In the genomic region with DNA sequence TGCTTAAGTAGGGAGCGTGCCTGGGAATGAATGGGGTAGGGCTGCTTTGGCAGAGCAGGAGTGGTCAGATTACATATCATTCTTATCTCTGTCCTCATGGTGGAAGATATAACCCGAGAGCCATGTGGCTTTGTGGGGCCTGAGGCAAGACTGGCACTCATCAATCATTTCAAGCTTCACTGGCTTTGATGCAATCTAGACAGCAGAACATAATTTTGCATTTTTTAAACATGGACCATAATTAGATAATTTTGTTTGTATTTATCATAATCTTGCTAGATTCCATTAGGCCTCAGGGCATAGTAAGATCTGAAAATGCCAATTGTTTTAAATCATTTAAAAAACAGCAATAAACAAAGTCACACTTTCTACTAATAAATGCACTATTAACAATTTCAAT, we compare ENCODE assay signal across 25 cellular contexts.
"Had no signal": no experiment of that assay in that cellular context is flagged by ENCODE, and none has a peak within 500 bp of the region (broad histone marks: within the 10 kb centered on the region; RNA-seq: fewer than 3 reads in every experiment).

No MANE protein-coding gene starts in this region.

- ATAC-seq: activated CD4-positive, CD25-positive, alpha-beta regulatory T cell treated with anti-CD3 and anti-CD28 coated beads, Interleukin-2, amount 50 U/mL, for 24 hours; activated T-cell treated with anti-CD3 and anti-CD28 coated beads, Interleukin-2, amount 50 U/mL, for 72 hours; effector memory CD8-positive, alpha-beta T cell; esophagus mucosa; left ventricle myocardium superior; natural killer cell treated with Interleukin-12 subunit alpha and Interleukin-12 subunit beta and Interleukin-15 and Interleukin-18, amount 100 ng/mL, for 72 hours; stimulated activated naive CD8-positive, alpha-beta T cell treated with anti-CD3 and anti-CD28 coated beads, Interleukin-15, Interleukin-2, amounts not matched to agents 100 U/mL and 50 U/mL, for 24 hours had no signal

- H3K27ac Mint-ChIP-seq: activated CD4-positive, alpha-beta memory T cell treated with anti-CD3 and anti-CD28 coated beads, Interleukin-2, amount 10 ng/mL, durations not matched to agents 7 days and 5 days; activated CD4-positive, alpha-beta T cell treated with anti-CD3 and anti-CD28 coated beads, Interleukin-2, amount 10 ng/mL, durations not matched to agents 24 days and 14 days; activated naive CD4-positive, alpha-beta T cell treated with anti-CD3 and anti-CD28 coated beads, Interleukin-2, amount 10 ng/mL, durations not matched to agents 7 days and 5 days; activated T-cell treated with anti-CD3 and anti-CD28 coated beads, Interleukin-2, amount 50 U/mL, for 72 hours; effector memory CD8-positive, alpha-beta T cell; natural killer cell treated with Interleukin-12 subunit alpha and Interleukin-12 subunit beta and Interleukin-15 and Interleukin-18, amount 100 ng/mL, for 72 hours had no signal

- H3K4me2 ChIP-seq: hepatocyte had no signal

- H3K36me3 ChIP-seq: colonic mucosa, prostate gland, spleen, thyroid gland had no signal

- H3K4me1 ChIP-seq: colonic mucosa, prostate gland, spleen, thyroid gland had no signal

- FAIRE-seq: bronchial epithelial cell, endothelial cell of umbilical vein had no signal

- H3K27me3 ChIP-seq: colonic mucosa, dorsolateral prefrontal cortex, hepatocyte, spleen, thyroid gland had no signal

- DNase-seq: activated CD4-positive, alpha-beta memory T cell treated with anti-CD3 and anti-CD28 coated beads, Interleukin-2, amount 10 ng/mL, durations not matched to agents 7 days and 5 days; activated CD4-positive, alpha-beta T cell treated with anti-CD3 and anti-CD28 coated beads, Interleukin-2, amount 10 ng/mL, durations not matched to agents 24 days and 14 days; activated effector memory CD4-positive, alpha-beta T cell treated with Interleukin-2 at 50 U/mL for 16 hours; activated naive CD4-positive, alpha-beta T cell treated with anti-CD3 and anti-CD28 coated beads, Interleukin-2, amount 10 ng/mL, durations not matched to agents 7 days and 5 days; activated T-cell treated with anti-CD3 and anti-CD28 coated beads, Interleukin-2, amount 50 U/mL, for 72 hours; amygdala; colonic mucosa; dorsolateral prefrontal cortex; effector memory CD8-positive, alpha-beta T cell; foreskin melanocyte; glutamatergic neuron; left ventricle myocardium superior; mammary epithelial cell; spleen; stimulated activated CD4-positive, alpha-beta T cell treated with anti-CD3 and anti-CD28 coated beads, Interleukin-4, amount 100 ng/mL, for 24 hours; stimulated activated naive CD8-positive, alpha-beta T cell treated with anti-CD3 and anti-CD28 coated beads, Interleukin-15, Interleukin-2, amounts not matched to agents 100 U/mL and 50 U/mL, for 24 hours; substantia nigra; thyroid gland had no signal

- H3K4me3 ChIP-seq: colonic mucosa, dorsolateral prefrontal cortex, hepatocyte, prostate gland, spleen, thyroid gland had no signal

- H3K79me2 ChIP-seq: hepatocyte had no signal

- H2AFZ ChIP-seq: hepatocyte had no signal

- H3K9me3 Mint-ChIP-seq: activated CD4-positive, alpha-beta memory T cell treated with anti-CD3 and anti-CD28 coated beads, Interleukin-2, amount 10 ng/mL, durations not matched to agents 7 days and 5 days; activated CD4-positive, alpha-beta T cell treated with anti-CD3 and anti-CD28 coated beads, Interleukin-2, amount 10 ng/mL, durations not matched to agents 24 days and 14 days had no signal

- H3K9me3 ChIP-seq: colonic mucosa, prostate gland, thyroid gland had no signal

- H3K4me1 Mint-ChIP-seq: activated CD4-positive, alpha-beta memory T cell treated with anti-CD3 and anti-CD28 coated beads, Interleukin-2, amount 10 ng/mL, durations not matched to agents 7 days and 5 days; activated CD4-positive, alpha-beta T cell treated with anti-CD3 and anti-CD28 coated beads, Interleukin-2, amount 10 ng/mL, durations not matched to agents 24 days and 14 days; activated naive CD4-positive, alpha-beta T cell treated with anti-CD3 and anti-CD28 coated beads, Interleukin-2, amount 10 ng/mL, durations not matched to agents 7 days and 5 days had no signal

- H3K27me3 Mint-ChIP-seq: activated CD4-positive, alpha-beta memory T cell treated with anti-CD3 and anti-CD28 coated beads, Interleukin-2, amount 10 ng/mL, durations not matched to agents 7 days and 5 days; activated CD4-positive, alpha-beta T cell treated with anti-CD3 and anti-CD28 coated beads, Interleukin-2, amount 10 ng/mL, durations not matched to agents 24 days and 14 days; activated naive CD4-positive, alpha-beta T cell treated with anti-CD3 and anti-CD28 coated beads, Interleukin-2, amount 10 ng/mL, durations not matched to agents 7 days and 5 days; effector memory CD8-positive, alpha-beta T cell; natural killer cell treated with Interleukin-12 subunit alpha and Interleukin-12 subunit beta and Interleukin-15 and Interleukin-18, amount 100 ng/mL, for 72 hours had no signal

- H3K27ac ChIP-seq: colonic mucosa, dorsolateral prefrontal cortex, prostate gland, spleen, thyroid gland had no signal

- H3K4me3 Mint-ChIP-seq: activated CD4-positive, alpha-beta memory T cell treated with anti-CD3 and anti-CD28 coated beads, Interleukin-2, amount 10 ng/mL, durations not matched to agents 7 days and 5 days; activated CD4-positive, alpha-beta T cell treated with anti-CD3 and anti-CD28 coated beads, Interleukin-2, amount 10 ng/mL, durations not matched to agents 24 days and 14 days; activated naive CD4-positive, alpha-beta T cell treated with anti-CD3 and anti-CD28 coated beads, Interleukin-2, amount 10 ng/mL, durations not matched to agents 7 days and 5 days; activated T-cell treated with anti-CD3 and anti-CD28 coated beads, Interleukin-2, amount 50 U/mL, for 72 hours; effector memory CD8-positive, alpha-beta T cell; natural killer cell treated with Interleukin-12 subunit alpha and Interleukin-12 subunit beta and Interleukin-15 and Interleukin-18, amount 100 ng/mL, for 72 hours had no signal

- H3K36me3 Mint-ChIP-seq: activated naive CD4-positive, alpha-beta T cell treated with anti-CD3 and anti-CD28 coated beads, Interleukin-2, amount 10 ng/mL, durations not matched to agents 7 days and 5 days; natural killer cell treated with Interleukin-12 subunit alpha and Interleukin-12 subunit beta and Interleukin-15 and Interleukin-18, amount 100 ng/mL, for 72 hours had no signal
